ENCODE assay signal across 1 cellular context in the genomic region with DNA sequence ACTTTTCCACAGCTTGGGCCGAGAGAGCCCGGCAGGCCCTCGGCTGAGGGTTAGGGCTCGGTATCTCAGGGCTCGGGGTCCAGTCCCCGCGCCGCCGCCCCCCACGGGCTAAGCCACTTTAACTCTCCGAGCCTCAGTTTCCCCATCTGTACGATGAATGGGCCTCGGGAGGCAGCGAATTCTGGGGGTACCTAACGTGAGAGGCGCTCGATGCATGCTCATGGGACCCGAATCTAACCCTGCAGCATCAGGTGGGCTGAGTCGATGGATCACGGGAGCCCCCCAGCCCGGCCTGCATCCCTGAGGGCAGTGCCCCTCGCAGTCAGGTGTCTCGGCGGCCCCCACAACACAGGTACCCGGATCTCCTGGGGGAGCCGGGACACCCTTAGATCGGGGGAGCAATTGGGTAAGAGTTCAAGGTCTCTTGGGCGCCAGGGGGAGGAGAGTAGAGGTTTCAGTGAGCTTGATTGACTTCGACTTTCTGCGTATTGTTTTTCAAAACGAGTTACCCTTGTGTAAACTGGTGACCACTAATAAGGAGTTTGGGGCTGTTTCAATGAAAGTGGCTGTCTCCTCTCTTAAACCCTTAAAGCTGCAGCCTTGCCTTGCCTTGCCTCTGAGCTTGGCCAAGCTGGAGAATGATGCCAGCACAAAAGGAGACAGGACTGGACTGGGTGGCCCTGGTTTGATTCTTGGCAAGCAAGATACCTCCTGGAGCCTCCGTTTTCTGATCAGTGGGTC.
A peak's percentile ranks its signal among the peaks of the same experiment; 100 is the strongest.
TF ChIP-seq lines count a peak whose summit lies in the region.

No MANE protein-coding gene starts in this region.

TF ChIP-seq in HepG2, 621 proteins besides CTCF, POLR2A, EP300 and RAD21 (continued from another document and continues in another):
- no peak for TF ChIP-seq ZNF12 (CRISPR knock-in tag; IDR thresholded peaks at IDR 0.05)
- 0 out of 2 replicates have a peak, but pooled peaks have one; percentile 26 for TF ChIP-seq ZNF850 (CRISPR knock-in tag; conservative IDR thresholded peaks at IDR 0.05)
- no peak for TF ChIP-seq ZNF772 (CRISPR knock-in tag; IDR thresholded peaks at IDR 0.05)
- TF ChIP-seq, protein P1, sequence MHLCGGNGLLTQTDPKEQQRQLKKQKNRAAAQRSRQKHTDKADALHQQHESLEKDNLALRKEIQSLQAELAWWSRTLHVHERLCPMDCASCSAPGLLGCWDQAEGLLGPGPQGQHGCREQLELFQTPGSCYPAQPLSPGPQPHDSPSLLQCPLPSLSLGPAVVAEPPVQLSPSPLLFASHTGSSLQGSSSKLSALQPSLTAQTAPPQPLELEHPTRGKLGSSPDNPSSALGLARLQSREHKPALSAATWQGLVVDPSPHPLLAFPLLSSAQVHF (CRISPR knock-in tag; IDR thresholded peaks at IDR 0.05): no peak
- TF ChIP-seq FIP1L1 (IDR thresholded peaks at IDR 0.05; ENCODE audit: borderline replicate concordance, insufficient read depth, low read depth, low read length): no peak
- no peak for TF ChIP-seq THAP11 (CRISPR knock-in tag; IDR thresholded peaks at IDR 0.05)
- no peak for TF ChIP-seq ZNF180 (CRISPR knock-in tag; IDR thresholded peaks at IDR 0.05; ENCODE audit: borderline replicate concordance, low read depth)
- TF ChIP-seq, protein P2, sequence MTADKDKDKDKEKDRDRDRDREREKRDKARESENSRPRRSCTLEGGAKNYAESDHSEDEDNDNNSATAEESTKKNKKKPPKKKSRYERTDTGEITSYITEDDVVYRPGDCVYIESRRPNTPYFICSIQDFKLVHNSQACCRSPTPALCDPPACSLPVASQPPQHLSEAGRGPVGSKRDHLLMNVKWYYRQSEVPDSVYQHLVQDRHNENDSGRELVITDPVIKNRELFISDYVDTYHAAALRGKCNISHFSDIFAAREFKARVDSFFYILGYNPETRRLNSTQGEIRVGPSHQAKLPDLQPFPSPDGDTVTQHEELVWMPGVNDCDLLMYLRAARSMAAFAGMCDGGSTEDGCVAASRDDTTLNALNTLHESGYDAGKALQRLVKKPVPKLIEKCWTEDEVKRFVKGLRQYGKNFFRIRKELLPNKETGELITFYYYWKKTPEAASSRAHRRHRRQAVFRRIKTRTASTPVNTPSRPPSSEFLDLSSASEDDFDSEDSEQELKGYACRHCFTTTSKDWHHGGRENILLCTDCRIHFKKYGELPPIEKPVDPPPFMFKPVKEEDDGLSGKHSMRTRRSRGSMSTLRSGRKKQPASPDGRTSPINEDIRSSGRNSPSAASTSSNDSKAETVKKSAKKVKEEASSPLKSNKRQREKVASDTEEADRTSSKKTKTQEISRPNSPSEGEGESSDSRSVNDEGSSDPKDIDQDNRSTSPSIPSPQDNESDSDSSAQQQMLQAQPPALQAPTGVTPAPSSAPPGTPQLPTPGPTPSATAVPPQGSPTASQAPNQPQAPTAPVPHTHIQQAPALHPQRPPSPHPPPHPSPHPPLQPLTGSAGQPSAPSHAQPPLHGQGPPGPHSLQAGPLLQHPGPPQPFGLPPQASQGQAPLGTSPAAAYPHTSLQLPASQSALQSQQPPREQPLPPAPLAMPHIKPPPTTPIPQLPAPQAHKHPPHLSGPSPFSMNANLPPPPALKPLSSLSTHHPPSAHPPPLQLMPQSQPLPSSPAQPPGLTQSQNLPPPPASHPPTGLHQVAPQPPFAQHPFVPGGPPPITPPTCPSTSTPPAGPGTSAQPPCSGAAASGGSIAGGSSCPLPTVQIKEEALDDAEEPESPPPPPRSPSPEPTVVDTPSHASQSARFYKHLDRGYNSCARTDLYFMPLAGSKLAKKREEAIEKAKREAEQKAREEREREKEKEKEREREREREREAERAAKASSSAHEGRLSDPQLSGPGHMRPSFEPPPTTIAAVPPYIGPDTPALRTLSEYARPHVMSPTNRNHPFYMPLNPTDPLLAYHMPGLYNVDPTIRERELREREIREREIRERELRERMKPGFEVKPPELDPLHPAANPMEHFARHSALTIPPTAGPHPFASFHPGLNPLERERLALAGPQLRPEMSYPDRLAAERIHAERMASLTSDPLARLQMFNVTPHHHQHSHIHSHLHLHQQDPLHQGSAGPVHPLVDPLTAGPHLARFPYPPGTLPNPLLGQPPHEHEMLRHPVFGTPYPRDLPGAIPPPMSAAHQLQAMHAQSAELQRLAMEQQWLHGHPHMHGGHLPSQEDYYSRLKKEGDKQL (CRISPR knock-in tag; IDR thresholded peaks at IDR 0.05; ENCODE audit: low read depth): no peak
- TF ChIP-seq, protein P3, sequence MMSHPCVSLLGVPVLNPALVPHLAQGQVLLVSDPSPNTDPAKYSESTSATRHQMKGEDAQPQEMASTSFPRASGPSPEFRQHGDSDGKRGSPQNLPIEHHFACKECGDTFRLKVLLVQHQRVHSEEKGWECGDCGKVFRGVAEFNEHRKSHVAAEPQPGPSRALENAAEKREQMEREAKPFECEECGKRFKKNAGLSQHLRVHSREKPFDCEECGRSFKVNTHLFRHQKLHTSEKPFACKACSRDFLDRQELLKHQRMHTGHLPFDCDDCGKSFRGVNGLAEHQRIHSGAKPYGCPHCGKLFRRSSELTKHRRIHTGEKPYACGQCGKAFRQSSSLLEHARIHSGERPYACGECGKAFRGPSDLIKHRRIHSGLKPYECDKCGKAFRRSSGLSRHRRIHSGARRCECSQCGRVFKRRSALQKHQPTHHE (CRISPR knock-in tag; IDR thresholded peaks at IDR 0.05; ENCODE audit: borderline replicate concordance): no peak
- TF ChIP-seq ZNF367 (CRISPR knock-in tag; IDR thresholded peaks at IDR 0.05; ENCODE audit: borderline replicate concordance): no peak
- TF ChIP-seq ISX (CRISPR knock-in tag; conservative IDR thresholded peaks at IDR 0.05): no peak
- no peak for TF ChIP-seq CCDC6 (CRISPR knock-in tag; IDR thresholded peaks at IDR 0.05)
- TF ChIP-seq, protein P4, sequence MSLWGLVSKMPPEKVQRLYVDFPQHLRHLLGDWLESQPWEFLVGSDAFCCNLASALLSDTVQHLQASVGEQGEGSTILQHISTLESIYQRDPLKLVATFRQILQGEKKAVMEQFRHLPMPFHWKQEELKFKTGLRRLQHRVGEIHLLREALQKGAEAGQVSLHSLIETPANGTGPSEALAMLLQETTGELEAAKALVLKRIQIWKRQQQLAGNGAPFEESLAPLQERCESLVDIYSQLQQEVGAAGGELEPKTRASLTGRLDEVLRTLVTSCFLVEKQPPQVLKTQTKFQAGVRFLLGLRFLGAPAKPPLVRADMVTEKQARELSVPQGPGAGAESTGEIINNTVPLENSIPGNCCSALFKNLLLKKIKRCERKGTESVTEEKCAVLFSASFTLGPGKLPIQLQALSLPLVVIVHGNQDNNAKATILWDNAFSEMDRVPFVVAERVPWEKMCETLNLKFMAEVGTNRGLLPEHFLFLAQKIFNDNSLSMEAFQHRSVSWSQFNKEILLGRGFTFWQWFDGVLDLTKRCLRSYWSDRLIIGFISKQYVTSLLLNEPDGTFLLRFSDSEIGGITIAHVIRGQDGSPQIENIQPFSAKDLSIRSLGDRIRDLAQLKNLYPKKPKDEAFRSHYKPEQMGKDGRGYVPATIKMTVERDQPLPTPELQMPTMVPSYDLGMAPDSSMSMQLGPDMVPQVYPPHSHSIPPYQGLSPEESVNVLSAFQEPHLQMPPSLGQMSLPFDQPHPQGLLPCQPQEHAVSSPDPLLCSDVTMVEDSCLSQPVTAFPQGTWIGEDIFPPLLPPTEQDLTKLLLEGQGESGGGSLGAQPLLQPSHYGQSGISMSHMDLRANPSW (CRISPR knock-in tag; IDR thresholded peaks at IDR 0.05; ENCODE audit: borderline replicate concordance): no peak
- TF ChIP-seq ZNF207 (IDR thresholded peaks at IDR 0.05; ENCODE audit: borderline replicate concordance): no peak
- TF ChIP-seq DR1 (CRISPR knock-in tag; IDR thresholded peaks at IDR 0.05): no peak
- TF ChIP-seq ZFP36 (IDR thresholded peaks at IDR 0.05; ENCODE audit: borderline replicate concordance, low read depth, low read length, partially characterized antibody): no peak
- TF ChIP-seq ZNF589 (CRISPR knock-in tag; conservative IDR thresholded peaks at IDR 0.05): 0 out of 2 replicates have a peak, but pooled peaks have one; percentile 9
- no peak for TF ChIP-seq ZBTB21 (CRISPR knock-in tag; IDR thresholded peaks at IDR 0.05)
- TF ChIP-seq MED1 (CRISPR knock-in tag; IDR thresholded peaks at IDR 0.05): peak; percentile 38; the same call in 1 of the 2 replicates
- no peak for TF ChIP-seq KDM5B (CRISPR knock-in tag; IDR thresholded peaks at IDR 0.05; ENCODE audit: borderline replicate concordance)
- TF ChIP-seq, protein P5, sequence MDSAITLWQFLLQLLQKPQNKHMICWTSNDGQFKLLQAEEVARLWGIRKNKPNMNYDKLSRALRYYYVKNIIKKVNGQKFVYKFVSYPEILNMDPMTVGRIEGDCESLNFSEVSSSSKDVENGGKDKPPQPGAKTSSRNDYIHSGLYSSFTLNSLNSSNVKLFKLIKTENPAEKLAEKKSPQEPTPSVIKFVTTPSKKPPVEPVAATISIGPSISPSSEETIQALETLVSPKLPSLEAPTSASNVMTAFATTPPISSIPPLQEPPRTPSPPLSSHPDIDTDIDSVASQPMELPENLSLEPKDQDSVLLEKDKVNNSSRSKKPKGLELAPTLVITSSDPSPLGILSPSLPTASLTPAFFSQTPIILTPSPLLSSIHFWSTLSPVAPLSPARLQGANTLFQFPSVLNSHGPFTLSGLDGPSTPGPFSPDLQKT (CRISPR knock-in tag; IDR thresholded peaks at IDR 0.05; ENCODE audit: borderline replicate concordance): no peak
- TF ChIP-seq, protein P6, sequence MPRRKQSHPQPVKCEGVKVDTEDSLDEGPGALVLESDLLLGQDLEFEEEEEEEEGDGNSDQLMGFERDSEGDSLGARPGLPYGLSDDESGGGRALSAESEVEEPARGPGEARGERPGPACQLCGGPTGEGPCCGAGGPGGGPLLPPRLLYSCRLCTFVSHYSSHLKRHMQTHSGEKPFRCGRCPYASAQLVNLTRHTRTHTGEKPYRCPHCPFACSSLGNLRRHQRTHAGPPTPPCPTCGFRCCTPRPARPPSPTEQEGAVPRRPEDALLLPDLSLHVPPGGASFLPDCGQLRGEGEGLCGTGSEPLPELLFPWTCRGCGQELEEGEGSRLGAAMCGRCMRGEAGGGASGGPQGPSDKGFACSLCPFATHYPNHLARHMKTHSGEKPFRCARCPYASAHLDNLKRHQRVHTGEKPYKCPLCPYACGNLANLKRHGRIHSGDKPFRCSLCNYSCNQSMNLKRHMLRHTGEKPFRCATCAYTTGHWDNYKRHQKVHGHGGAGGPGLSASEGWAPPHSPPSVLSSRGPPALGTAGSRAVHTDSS (CRISPR knock-in tag; conservative IDR thresholded peaks at IDR 0.05): no peak
- no peak for TF ChIP-seq ZNF570 (CRISPR knock-in tag; IDR thresholded peaks at IDR 0.05; ENCODE audit: borderline replicate concordance)
- TF ChIP-seq ZMYM2 (CRISPR knock-in tag; IDR thresholded peaks at IDR 0.05): no peak
- TF ChIP-seq GTF3A (CRISPR knock-in tag; conservative IDR thresholded peaks at IDR 0.05): no peak
- TF ChIP-seq, protein P7, sequence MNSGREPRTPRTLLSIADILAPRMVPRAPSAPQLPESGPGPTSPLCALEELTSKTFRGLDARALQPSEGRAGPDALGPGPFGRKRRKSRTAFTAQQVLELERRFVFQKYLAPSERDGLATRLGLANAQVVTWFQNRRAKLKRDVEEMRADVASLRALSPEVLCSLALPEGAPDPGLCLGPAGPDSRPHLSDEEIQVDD (CRISPR knock-in tag; IDR thresholded peaks at IDR 0.05; ENCODE audit: borderline replicate concordance): no peak
- 0 out of 2 replicates have a peak, but pooled peaks have one; percentile 15 for TF ChIP-seq TCF7 (IDR thresholded peaks at IDR 0.05; ENCODE audit: low read depth)
- no peak for TF ChIP-seq FOSL1 (CRISPR knock-in tag; IDR thresholded peaks at IDR 0.05; ENCODE audit: borderline replicate concordance)
- TF ChIP-seq, protein P8, sequence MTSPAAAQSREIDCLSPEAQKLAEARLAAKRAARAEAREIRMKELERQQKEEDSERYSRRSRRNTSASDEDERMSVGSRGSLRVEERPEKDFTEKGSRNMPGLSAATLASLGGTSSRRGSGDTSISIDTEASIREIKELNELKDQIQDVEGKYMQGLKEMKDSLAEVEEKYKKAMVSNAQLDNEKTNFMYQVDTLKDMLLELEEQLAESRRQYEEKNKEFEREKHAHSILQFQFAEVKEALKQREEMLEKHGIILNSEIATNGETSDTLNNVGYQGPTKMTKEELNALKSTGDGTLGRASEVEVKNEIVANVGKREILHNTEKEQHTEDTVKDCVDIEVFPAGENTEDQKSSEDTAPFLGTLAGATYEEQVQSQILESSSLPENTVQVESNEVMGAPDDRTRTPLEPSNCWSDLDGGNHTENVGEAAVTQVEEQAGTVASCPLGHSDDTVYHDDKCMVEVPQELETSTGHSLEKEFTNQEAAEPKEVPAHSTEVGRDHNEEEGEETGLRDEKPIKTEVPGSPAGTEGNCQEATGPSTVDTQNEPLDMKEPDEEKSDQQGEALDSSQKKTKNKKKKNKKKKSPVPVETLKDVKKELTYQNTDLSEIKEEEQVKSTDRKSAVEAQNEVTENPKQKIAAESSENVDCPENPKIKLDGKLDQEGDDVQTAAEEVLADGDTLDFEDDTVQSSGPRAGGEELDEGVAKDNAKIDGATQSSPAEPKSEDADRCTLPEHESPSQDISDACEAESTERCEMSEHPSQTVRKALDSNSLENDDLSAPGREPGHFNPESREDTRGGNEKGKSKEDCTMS (CRISPR knock-in tag; conservative IDR thresholded peaks at IDR 0.05): no peak
- peak; percentile 29; the same call in 1 of the 2 replicates for TF ChIP-seq NR2F6 (IDR thresholded peaks at IDR 0.05)
- peak; percentile 32; the same call in 1 of the 2 replicates for TF ChIP-seq NR2F6 (CRISPR knock-in tag; IDR thresholded peaks at IDR 0.05)
- TF ChIP-seq ATF7-NPFF (CRISPR knock-in tag; IDR thresholded peaks at IDR 0.05; ENCODE audit: low read depth): no peak
- TF ChIP-seq, protein P9, sequence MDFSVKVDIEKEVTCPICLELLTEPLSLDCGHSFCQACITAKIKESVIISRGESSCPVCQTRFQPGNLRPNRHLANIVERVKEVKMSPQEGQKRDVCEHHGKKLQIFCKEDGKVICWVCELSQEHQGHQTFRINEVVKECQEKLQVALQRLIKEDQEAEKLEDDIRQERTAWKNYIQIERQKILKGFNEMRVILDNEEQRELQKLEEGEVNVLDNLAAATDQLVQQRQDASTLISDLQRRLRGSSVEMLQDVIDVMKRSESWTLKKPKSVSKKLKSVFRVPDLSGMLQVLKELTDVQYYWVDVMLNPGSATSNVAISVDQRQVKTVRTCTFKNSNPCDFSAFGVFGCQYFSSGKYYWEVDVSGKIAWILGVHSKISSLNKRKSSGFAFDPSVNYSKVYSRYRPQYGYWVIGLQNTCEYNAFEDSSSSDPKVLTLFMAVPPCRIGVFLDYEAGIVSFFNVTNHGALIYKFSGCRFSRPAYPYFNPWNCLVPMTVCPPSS (IDR thresholded peaks at IDR 0.05): no peak
- TF ChIP-seq NFKBIZ (CRISPR knock-in tag; IDR thresholded peaks at IDR 0.05): no peak
- TF ChIP-seq NFRKB (IDR thresholded peaks at IDR 0.05): no peak
- no peak for TF ChIP-seq CHCHD3 (CRISPR knock-in tag; IDR thresholded peaks at IDR 0.05)
- TF ChIP-seq CREM (IDR thresholded peaks at IDR 0.05): no peak; the same call in 1 of the 2 replicates
- TF ChIP-seq CREM (CRISPR knock-in tag; IDR thresholded peaks at IDR 0.05): no peak
- no peak for TF ChIP-seq RFXANK (CRISPR knock-in tag; IDR thresholded peaks at IDR 0.05)
- no peak for TF ChIP-seq SNAI1 (CRISPR knock-in tag; IDR thresholded peaks at IDR 0.05; ENCODE audit: borderline replicate concordance)
- no peak for TF ChIP-seq ZNF674 (CRISPR knock-in tag; IDR thresholded peaks at IDR 0.05; ENCODE audit: low read depth)
